In the genomic region with DNA sequence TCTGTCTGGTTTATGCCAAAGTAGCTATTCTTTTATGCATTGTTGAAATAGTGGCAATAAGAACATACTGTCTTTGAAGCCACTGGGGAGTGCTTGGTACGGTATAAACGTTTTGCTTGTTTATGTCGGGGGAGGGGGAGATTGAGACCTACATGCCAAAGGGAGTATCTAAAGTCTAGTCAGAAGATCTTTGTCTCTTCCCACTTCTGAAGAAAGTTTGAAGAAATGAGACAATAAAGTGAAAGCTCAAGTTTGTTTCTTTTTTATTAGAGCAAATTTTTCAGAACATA, we compare ENCODE assay signal across 17 cellular contexts. TPM values are rescaled to one million over a fixed set of nuclear protein-coding genes. Genes with fewer than 3 reads are reported as not detected.
A peak's percentile ranks its signal among the peaks of the same experiment; 100 is the strongest.
DNase-seq lines count a peak whose midpoint lies in the region; ATAC-seq and TF ChIP-seq lines count a peak whose summit lies in the region.
"Had no signal": no experiment of that assay in that cellular context is flagged by ENCODE, and none has a peak within 500 bp of the region (broad histone marks: within the 10 kb centered on the region; RNA-seq: fewer than 3 reads in every experiment).

No MANE protein-coding gene starts in this region.

- in situ Hi-C loops in gastrocnemius medialis (cut with MboI; ENCODE audit: low sequenced_read_pairs in 4 of 4): loop anchor here in 1 of 4 donors (10.0 kb wide), 2 partner anchors 87 to 133 kb away; no protein-coding TSS in a partner anchor

- intact Hi-C loops in gastrocnemius medialis (cut with DNase I; ENCODE audit: low total_unique reads): no loop called here

- TF ChIP-seq POLR2A in gastrocnemius medialis (IDR thresholded peaks at IDR 0.05): no peak

- no peak overlapping the region for H2AFZ ChIP-seq in hepatocyte
- H2AFZ ChIP-seq: PC-9 had no signal

- no peak for DNase-seq in activated CD4-positive, alpha-beta T cell treated with anti-CD3 and anti-CD28 coated beads, Interleukin-2, amount 10 ng/mL, durations not matched to agents 7 days and 5 days
- DNase-seq in activated CD4-positive, alpha-beta T cell treated with anti-CD3 and anti-CD28 coated beads for 1 hour: no peak
- no peak for DNase-seq in activated CD4-positive, alpha-beta memory T cell treated with anti-CD3 and anti-CD28 coated beads, Interleukin-2, amount 10 ng/mL, durations not matched to agents 7 days and 5 days
- DNase-seq in hepatocyte (ENCODE audit: low spot score) (no peak), gastrocnemius medialis (no peak), Kasumi-1 (lab: John Stamatoyannopoulos, UW) (no peak)
- DNase-seq: ACHN, colonic mucosa, foreskin fibroblast, left lung, MG63, PC-9, posterior cingulate gyrus had no signal

- H3K9me2 ChIP-seq in hepatocyte (replicated peaks; ENCODE audit: insufficient read depth): no peaks in the 10 kb centered on the region

- peak overlapping the region; percentile 88 for H3K27ac Mint-ChIP-seq in activated CD4-positive, alpha-beta T cell treated with anti-CD3 and anti-CD28 coated beads, Interleukin-2, amount 10 ng/mL, durations not matched to agents 7 days and 5 days
- H3K27ac Mint-ChIP-seq in activated CD4-positive, alpha-beta memory T cell treated with anti-CD3 and anti-CD28 coated beads, Interleukin-2, amount 10 ng/mL, durations not matched to agents 7 days and 5 days: peak overlapping the region; percentile 72

- 42% methylated on average over 3 of the region's 3 CpGs for WGBS in hepatocyte (ENCODE audit: low lambda C conversion rate, missing lambda C conversion rate)

- peaks cover 71% of the 10 kb centered on the region for H3K4me1 Mint-ChIP-seq in activated CD4-positive, alpha-beta T cell treated with anti-CD3 and anti-CD28 coated beads, Interleukin-2, amount 10 ng/mL, durations not matched to agents 7 days and 5 days
- peaks cover 74% of the 10 kb centered on the region for H3K4me1 Mint-ChIP-seq in activated CD4-positive, alpha-beta memory T cell treated with anti-CD3 and anti-CD28 coated beads, Interleukin-2, amount 10 ng/mL, durations not matched to agents 7 days and 5 days

- peaks cover 76% of the 10 kb centered on the region for H4K20me1 ChIP-seq in hepatocyte (ENCODE audit: insufficient read depth, poor library complexity, severe bottlenecking)

- H3K36me3 ChIP-seq in hepatocyte (replicated peaks; ENCODE audit: insufficient read depth, low read depth): peaks cover 7% of the 10 kb centered on the region
- H3K36me3 ChIP-seq in gastrocnemius medialis: peaks cover 3 to 49% of the 10 kb centered on the region in 2 donors

- H3K9me3 Mint-ChIP-seq in activated CD4-positive, alpha-beta T cell treated with anti-CD3 and anti-CD28 coated beads, Interleukin-2, amount 10 ng/mL, durations not matched to agents 7 days and 5 days: no peaks in the 10 kb centered on the region
- H3K9me3 Mint-ChIP-seq in activated CD4-positive, alpha-beta memory T cell treated with anti-CD3 and anti-CD28 coated beads, Interleukin-2, amount 10 ng/mL, durations not matched to agents 7 days and 5 days: no peaks in the 10 kb centered on the region

- peak overlapping the region; percentile 36 for H3K4me2 ChIP-seq in hepatocyte
- H3K4me2 ChIP-seq: PC-9 had no signal

- ATAC-seq in gastrocnemius medialis (no peak), HG03342 (IDR thresholded peaks at IDR 0.05; ENCODE audit: unreplicated experiment) (no peak)
- ATAC-seq in activated CD4-positive, CD25-positive, alpha-beta regulatory T cell treated with anti-CD3 and anti-CD28 coated beads, Interleukin-2, amount 50 U/mL, for 24 hours: no peak
- ATAC-seq: left lung had no signal

- CTCF ChIA-PET in activated CD4-positive, alpha-beta T cell treated with anti-CD3 and anti-CD28 coated beads, Interleukin-2, amount 10 ng/mL, durations not matched to agents 7 days and 5 days (lab: Charles Lee): interaction anchor here (1.1 to 1.4 kb wide), 2 partner anchors 28 to 62 kb away, joined by 3 to 5 read pairs; a partner anchor contains a TSS
- CTCF ChIA-PET in activated CD4-positive, alpha-beta memory T cell treated with anti-CD3 and anti-CD28 coated beads, Interleukin-2, amount 10 ng/mL, durations not matched to agents 7 days and 5 days (lab: Charles Lee): interaction anchor here (0.8 to 1.3 kb wide), 3 partner anchors 20 to 85 kb away, joined by 3 read pairs; a partner anchor contains a TSS

- no peak overlapping the region for H3K4me3 ChIP-seq in hepatocyte
- no peak overlapping the region for H3K4me3 ChIP-seq in gastrocnemius medialis
- H3K4me3 ChIP-seq: colonic mucosa, left lung, MG63, PC-9, thoracic aorta had no signal

- H3K4me1 ChIP-seq in hepatocyte (ENCODE audit: insufficient read depth): peaks cover 20% of the 10 kb centered on the region
- peaks cover 17 to 34% of the 10 kb centered on the region in 2 donors for H3K4me1 ChIP-seq in gastrocnemius medialis
- H3K4me1 ChIP-seq: colonic mucosa had no signal

- H3K27me3 Mint-ChIP-seq in activated CD4-positive, alpha-beta T cell treated with anti-CD3 and anti-CD28 coated beads, Interleukin-2, amount 10 ng/mL, durations not matched to agents 7 days and 5 days: no peaks in the 10 kb centered on the region
- no peaks in the 10 kb centered on the region for H3K27me3 Mint-ChIP-seq in activated CD4-positive, alpha-beta memory T cell treated with anti-CD3 and anti-CD28 coated beads, Interleukin-2, amount 10 ng/mL, durations not matched to agents 7 days and 5 days

- H3K27me3 ChIP-seq in hepatocyte (no peaks in the 10 kb centered on the region), gastrocnemius medialis (no peaks in the 10 kb centered on the region)
- H3K27me3 ChIP-seq: colonic mucosa, left lung, MG63 had no signal

- peaks cover 99% of the 10 kb centered on the region for H3K79me2 ChIP-seq in hepatocyte

- H3K9me3 ChIP-seq in hepatocyte (ENCODE audit: low read depth) (no peaks in the 10 kb centered on the region), gastrocnemius medialis (no peaks in the 10 kb centered on the region)
- H3K9me3 ChIP-seq: colonic mucosa, left lung, MG63, thoracic aorta had no signal

- H3K4me3 Mint-ChIP-seq in activated CD4-positive, alpha-beta T cell treated with anti-CD3 and anti-CD28 coated beads, Interleukin-2, amount 10 ng/mL, durations not matched to agents 7 days and 5 days: peak overlapping the region; percentile 66
- H3K4me3 Mint-ChIP-seq in activated CD4-positive, alpha-beta memory T cell treated with anti-CD3 and anti-CD28 coated beads, Interleukin-2, amount 10 ng/mL, durations not matched to agents 7 days and 5 days: peak overlapping the region; percentile 55

- H3K27ac ChIP-seq in hepatocyte (peak overlapping the region; percentile 21), gastrocnemius medialis (peak overlapping the region in 3 of 4 donors; percentile 11 to 65 (median 16))
- H3K27ac ChIP-seq: colonic mucosa, PC-9, thoracic aorta had no signal

- no peak for TF ChIP-seq CTCF in hepatocyte (IDR thresholded peaks at IDR 0.05; ENCODE audit: poor library complexity)
- TF ChIP-seq CTCF in gastrocnemius medialis (IDR thresholded peaks at IDR 0.05 in 4 of 5, conservative IDR thresholded peaks at IDR 0.05 in 1 of 5): no peak

- peaks cover 71% of the 10 kb centered on the region for H3K36me3 Mint-ChIP-seq in activated CD4-positive, alpha-beta T cell treated with anti-CD3 and anti-CD28 coated beads, Interleukin-2, amount 10 ng/mL, durations not matched to agents 7 days and 5 days (ENCODE audit: low read depth)
- peaks cover 76% of the 10 kb centered on the region for H3K36me3 Mint-ChIP-seq in activated CD4-positive, alpha-beta memory T cell treated with anti-CD3 and anti-CD28 coated beads, Interleukin-2, amount 10 ng/mL, durations not matched to agents 7 days and 5 days (ENCODE audit: low read depth)

- POLR2A ChIA-PET in activated CD4-positive, alpha-beta T cell treated with anti-CD3 and anti-CD28 coated beads, Interleukin-2, amount 10 ng/mL, durations not matched to agents 7 days and 5 days (lab: Charles Lee): no interaction called here
- POLR2A ChIA-PET in activated CD4-positive, alpha-beta memory T cell treated with anti-CD3 and anti-CD28 coated beads, Interleukin-2, amount 10 ng/mL, durations not matched to agents 7 days and 5 days (lab: Charles Lee): interaction anchor here (0.8 to 2.5 kb wide), 4 partner anchors 29 to 330 kb away, joined by 3 to 13 read pairs (median 4); a partner anchor contains a TSS

RNA-seq across cellular contexts. Expression of a gene that starts 6.8 kb away (rescaled TPM):
- 10 to 100 TPM; 61.2 to 74.5 TPM for total RNA-seq in activated CD4-positive, alpha-beta T cell treated with anti-CD3 and anti-CD28 coated beads, Interleukin-2, amount 10 ng/mL, durations not matched to agents 7 days and 5 days
- 10 to 100 TPM; 68.8 to 72.5 TPM for total RNA-seq in activated CD4-positive, alpha-beta memory T cell treated with anti-CD3 and anti-CD28 coated beads, Interleukin-2, amount 10 ng/mL, durations not matched to agents 7 days and 5 days
- total RNA-seq in hepatocyte (75.1 and 81.9 TPM in 2 replicates), gastrocnemius medialis (10 to 100 TPM; 28.2 to 46.0 (median 34.2) TPM)
- 70.7 and 77.3 TPM in 2 replicates for polyA plus RNA-seq in hepatocyte

RNA-seq across cellular contexts. Expression of a gene that starts 28.3 kb away (rescaled TPM):
- total RNA-seq in activated CD4-positive, alpha-beta T cell treated with anti-CD3 and anti-CD28 coated beads, Interleukin-2, amount 10 ng/mL, durations not matched to agents 7 days and 5 days: 100 to 1,000 TPM; 125 to 148 TPM
- total RNA-seq in activated CD4-positive, alpha-beta memory T cell treated with anti-CD3 and anti-CD28 coated beads, Interleukin-2, amount 10 ng/mL, durations not matched to agents 7 days and 5 days: 100 to 1,000 TPM; 148 to 153 TPM
- total RNA-seq in hepatocyte (449 and 465 TPM in 2 replicates), gastrocnemius medialis (100 to 1,000 TPM; 603 to 976 (median 911) TPM)
- polyA plus RNA-seq in hepatocyte: 535 and 547 TPM in 2 replicates

RNA-seq across cellular contexts. Expression of a gene that starts 56.2 kb away (rescaled TPM):
- not detected for total RNA-seq in activated CD4-positive, alpha-beta T cell treated with anti-CD3 and anti-CD28 coated beads, Interleukin-2, amount 10 ng/mL, durations not matched to agents 7 days and 5 days
- total RNA-seq in activated CD4-positive, alpha-beta memory T cell treated with anti-CD3 and anti-CD28 coated beads, Interleukin-2, amount 10 ng/mL, durations not matched to agents 7 days and 5 days: not detected
- total RNA-seq in hepatocyte (0.57 TPM in 1 of 2 replicates, not detected in the other), gastrocnemius medialis (not detected)
- polyA plus RNA-seq in hepatocyte: 0.77 and 1.4 TPM in 2 replicates
- total RNA-seq: T-helper 2 cell treated with Interferon-gamma antibody and Interleukin-4, amounts not matched to agents 100 ng/mL and 5 ng/mL, for 36 hours had no signal
